ENCODE assay signal across 15 cellular contexts in the genomic region with DNA sequence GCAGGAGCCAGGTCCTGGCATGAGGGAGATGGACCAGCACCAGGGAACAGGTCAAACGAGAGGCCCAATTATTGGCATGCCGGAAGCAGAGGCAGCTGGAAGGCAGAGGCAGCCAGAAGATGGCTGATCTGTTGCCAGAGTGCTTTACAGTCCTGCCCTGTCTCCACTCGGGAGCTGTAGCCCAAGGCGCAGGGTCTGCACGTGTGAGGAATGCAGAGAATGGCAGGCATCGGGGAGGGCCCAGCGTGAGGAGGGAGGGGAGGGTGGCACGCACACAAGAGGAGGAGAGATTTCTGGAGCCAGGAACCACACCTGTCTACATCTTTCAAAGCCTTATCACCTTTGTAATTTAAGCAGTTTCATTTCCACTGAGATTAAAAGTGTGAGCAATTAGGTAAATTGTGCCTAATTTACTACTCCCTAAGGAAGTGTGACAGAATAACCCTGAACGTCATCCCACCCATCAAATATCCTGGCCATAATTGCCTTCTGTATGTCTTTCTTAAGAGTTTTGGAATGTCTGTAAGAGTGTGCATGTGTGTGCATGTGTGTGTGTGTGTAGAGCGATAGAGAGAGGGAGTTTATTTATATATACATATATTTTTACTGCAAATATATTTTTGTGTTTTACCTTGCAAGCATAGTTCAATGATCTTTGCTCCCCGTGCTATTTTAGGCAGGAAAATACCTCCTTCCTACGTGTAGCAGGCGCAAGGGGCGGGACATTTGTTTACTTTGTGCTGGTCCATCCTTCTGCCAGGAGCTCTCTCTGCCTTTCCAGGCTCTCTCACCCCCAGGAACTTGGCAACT.
DNase-seq lines count a peak whose midpoint lies in the region; ATAC-seq and TF ChIP-seq lines count a peak whose summit lies in the region.
"Had no signal": no experiment of that assay in that cellular context is flagged by ENCODE, and none has a peak within 500 bp of the region (broad histone marks: within the 10 kb centered on the region; RNA-seq: fewer than 3 reads in every experiment).

No MANE protein-coding gene starts in this region.

- CTCF ChIA-PET in CD4-positive, alpha-beta memory T cell (lab: Charles Lee; ENCODE audit: partially characterized antibody), result interaction anchor here (1.0 to 9.7 kb wide), 3 partner anchors 27 to 204 kb away, joined by 3 to 320 read pairs (median 4); no protein-coding TSS in a partner anchor

- H3K9me3 Mint-ChIP-seq in H9, result no peaks in the 10 kb centered on the region
- H3K9me3 Mint-ChIP-seq in CD4-positive, alpha-beta memory T cell, result peaks cover 0 to 2% (median 0%) of the 10 kb centered on the region in 8 donors

- H2BK12ac ChIP-seq in H9 (ENCODE audit: insufficient read length, low read depth, low read length), result no peak overlapping the region

- no peak overlapping the region for H3T11ph ChIP-seq in H9 (ENCODE audit: low read length)

- H2BK15ac ChIP-seq in H9 (ENCODE audit: low read depth, low read length), result no peak overlapping the region

- POLR2A ChIA-PET in CD4-positive, alpha-beta memory T cell (lab: Charles Lee; ENCODE audit: partially characterized antibody), result interaction anchor here (0.6 kb wide), 1 partner anchor 173 kb away, joined by 4 read pairs; no protein-coding TSS in a partner anchor

- 0 out of 4 replicates have a peak, but pooled peaks cover 0 to 10% of the 10 kb centered on the region in 2 experiments for H3K4me1 Mint-ChIP-seq in H9
- H3K4me1 Mint-ChIP-seq in CD4-positive, alpha-beta memory T cell, result no peaks in the 10 kb centered on the region

- DNase-seq in H9 (peak; percentile 41), left lobe of liver (ENCODE audit: low spot score) (peak; percentile 85), transverse colon (no peak)
- no peak for DNase-seq in effector memory CD4-positive, alpha-beta T cell
- DNase-seq in CD4-positive, alpha-beta memory T cell, result no peak
- DNase-seq in stimulated activated naive CD4-positive, alpha-beta T cell treated with Interleukin-2 at 50 U/mL for 16 hours (lab: John Stamatoyannopoulos, UW), result no peak
- DNase-seq: activated CD8-positive, alpha-beta memory T cell treated with anti-CD3 and anti-CD28 coated beads, Interleukin-2, amount 50 U/mL, for 4 hours; activated naive CD4-positive, alpha-beta T cell; Kasumi-1; NCI-H1105 treated with DMSO at 0.1 percent for 48 hours; SIG-M5; stimulated activated CD4-positive, alpha-beta T cell treated with anti-CD3 and anti-CD28 coated beads, Interleukin-4, amount 100 ng/mL, for 4 hours; T-helper 2 cell had no signal

- no peak overlapping the region for H3K27ac ChIP-seq in H9 (ENCODE audit: insufficient read length, low read depth, low read length)
- peak overlapping the region; percentile 63 for H3K27ac ChIP-seq in VCaP
- H3K27ac ChIP-seq in transverse colon, result peak overlapping the region in 3 of 4 donors; percentile 12 to 28 (median 28)
- H3K27ac ChIP-seq in effector memory CD4-positive, alpha-beta T cell (ENCODE audit: insufficient read depth, low read length, poor library complexity, severe bottlenecking), result no peak overlapping the region
- H3K27ac ChIP-seq in CD4-positive, alpha-beta memory T cell (ENCODE audit: low read depth, low read length), result no peak overlapping the region
- H3K27ac ChIP-seq: thoracic aorta had no signal

- H2AK5ac ChIP-seq in H9 (ENCODE audit: insufficient read length, low read length), result no peak overlapping the region

- H3K27ac Mint-ChIP-seq in H9, result peak overlapping the region in 1 of 3 experiments; percentile 33; a peak in 1 of 7 replicates
- no peak overlapping the region for H3K27ac Mint-ChIP-seq in CD4-positive, alpha-beta memory T cell

- H3K9ac ChIP-seq in H9 (ENCODE audit: extremely low read depth, insufficient read length, low read length), result no peak overlapping the region

- no peak overlapping the region; the same call in 1 of the 2 replicates for H3K14ac ChIP-seq in H9 (ENCODE audit: insufficient read depth, low read length)

- H2BK20ac ChIP-seq in H9 (ENCODE audit: low read depth, low read length, poor library complexity, severe bottlenecking), result no peak overlapping the region

- in situ Hi-C loops in transverse colon (cut with MboI; ENCODE audit: low pct_ligation_motif_present in 1 of 4, low pct_unique_long_range_greater_than_20kb in 1 of 4, low sequenced_read_pairs in 3 of 4), result loop anchor here in 1 of 4 donors (10.0 kb wide), 1 partner anchor 209 kb away; no protein-coding TSS in a partner anchor

- no peaks in the 10 kb centered on the region for H3K79me1 ChIP-seq in H9 (ENCODE audit: insufficient read depth, low read depth, low read length, poor library complexity, severe bottlenecking)

- H4K8ac ChIP-seq in H9 (replicated peaks; ENCODE audit: insufficient read length, low read depth, low read length), result no peak overlapping the region

- peak; percentile 63 for ATAC-seq in left lobe of liver

- no peaks in the 10 kb centered on the region for H3K79me2 ChIP-seq in H9 (ENCODE audit: insufficient read depth, low read length)

- H3K4me1 ChIP-seq in H9 (ENCODE audit: insufficient read depth, low read length) (no peaks in the 10 kb centered on the region), transverse colon (peaks cover 5 to 18% (median 9%) of the 10 kb centered on the region in 4 donors)
- H3K4me1 ChIP-seq in effector memory CD4-positive, alpha-beta T cell (ENCODE audit: control insufficient read depth, insufficient read depth, low read length, poor library complexity, severe bottlenecking), result no peaks in the 10 kb centered on the region
- no peaks in the 10 kb centered on the region for H3K4me1 ChIP-seq in CD4-positive, alpha-beta memory T cell (ENCODE audit: insufficient read depth, low read length)

- H3K23me2 ChIP-seq in H9 (ENCODE audit: insufficient read length, low read depth, low read length, poor library complexity, severe bottlenecking), result no peaks in the 10 kb centered on the region

- H3K36me3 Mint-ChIP-seq in H9 (ENCODE audit: insufficient read depth in 1 of 3, low read depth in 3 of 3), result no peaks in the 10 kb centered on the region
- no peaks in the 10 kb centered on the region for H3K36me3 Mint-ChIP-seq in CD4-positive, alpha-beta memory T cell

- no peak overlapping the region for H2BK120ac ChIP-seq in H9 (ENCODE audit: low read depth, low read length, poor library complexity, severe bottlenecking)

- H3K4me2 ChIP-seq in H9 (ENCODE audit: insufficient read depth, insufficient read length, low read length), result no peak overlapping the region

- no peak overlapping the region for H2BK5ac ChIP-seq in H9 (ENCODE audit: insufficient read length, low read length)

- H3K27me3 ChIP-seq in H9 (ENCODE audit: insufficient read depth, low read length), result peaks cover 2% of the 10 kb centered on the region; the same call in 1 of the 2 replicates
- H3K27me3 ChIP-seq in transverse colon, result no peaks in the 10 kb centered on the region
- no peaks in the 10 kb centered on the region for H3K27me3 ChIP-seq in effector memory CD4-positive, alpha-beta T cell (replicated peaks; ENCODE audit: control insufficient read depth, insufficient read depth, low read length, poor library complexity, severe bottlenecking)
- no peaks in the 10 kb centered on the region for H3K27me3 ChIP-seq in CD4-positive, alpha-beta memory T cell (ENCODE audit: insufficient read depth, low read length)

- TF ChIP-seq CTCF in H9 (conservative IDR thresholded peaks at IDR 0.05), result no peak
- no peak for TF ChIP-seq CTCF in VCaP (conservative IDR thresholded peaks at IDR 0.05)
- no peak for TF ChIP-seq CTCF in transverse colon (IDR thresholded peaks at IDR 0.05)

- H2AFZ ChIP-seq in H9 (ENCODE audit: low read length), result no peak overlapping the region

- intact Hi-C loops in transverse colon (cut with DNase I; ENCODE audit: low total_unique reads), result no loop called here
- intact Hi-C loops in CD4-positive, alpha-beta memory T cell (cut with micrococcal nuclease), result no loop called here

- no peak overlapping the region for H3K56ac ChIP-seq in H9 (ENCODE audit: insufficient read length, low read depth, low read length)

- no peaks in the 10 kb centered on the region for H4K20me1 ChIP-seq in H9 (ENCODE audit: control insufficient read depth, insufficient read depth, insufficient read length)

- TF ChIP-seq EP300 in transverse colon (IDR thresholded peaks at IDR 0.05; ENCODE audit: low read depth), result no peak

- peaks cover 26% of the 10 kb centered on the region for H3K27me3 Mint-ChIP-seq in H9 (ENCODE audit: low read depth)
- H3K27me3 Mint-ChIP-seq in CD4-positive, alpha-beta memory T cell, result peaks cover 12 to 21% of the 10 kb centered on the region in 2 donors

- TF ChIP-seq POLR2A in transverse colon (IDR thresholded peaks at IDR 0.05), result no peak

- no peaks in the 10 kb centered on the region for H3K9me3 ChIP-seq in H9 (ENCODE audit: control insufficient read depth, low read depth, low read length)
- no peaks in the 10 kb centered on the region for H3K9me3 ChIP-seq in transverse colon
- no peaks in the 10 kb centered on the region for H3K9me3 ChIP-seq in effector memory CD4-positive, alpha-beta T cell (ENCODE audit: control insufficient read depth, low read length)
- no peaks in the 10 kb centered on the region for H3K9me3 ChIP-seq in CD4-positive, alpha-beta memory T cell (ENCODE audit: control insufficient read depth in 1 of 2, low read length in 2 of 2)
- H3K9me3 ChIP-seq: thoracic aorta had no signal

- no peak overlapping the region for H3K18ac ChIP-seq in H9 (ENCODE audit: insufficient read length, low read depth, low read length)

- no peak overlapping the region for H4K5ac ChIP-seq in H9 (ENCODE audit: insufficient read length, low read depth, low read length)

- WGBS in H9 (ENCODE audit: extremely low coverage, insufficient read length, low lambda C conversion rate), result no CpG with 5 or more reads among the region's 14 CpGs
- WGBS in transverse colon (ENCODE audit: low coverage in 1 of 2), 2 donors, result 24 to 46% methylated on average over 8 to 14 of the region's 14 CpGs

- no peak overlapping the region for H3K23ac ChIP-seq in H9 (ENCODE audit: insufficient read length, low read depth, low read length)

- H3K4me3 Mint-ChIP-seq in H9, result no peak overlapping the region
- H3K4me3 Mint-ChIP-seq in CD4-positive, alpha-beta memory T cell, result no peak overlapping the region

- H3K36me3 ChIP-seq in transverse colon, result no peaks in the 10 kb centered on the region
- no peaks in the 10 kb centered on the region for H3K36me3 ChIP-seq in effector memory CD4-positive, alpha-beta T cell (ENCODE audit: control insufficient read depth, insufficient read depth, low read length)
- no peaks in the 10 kb centered on the region for H3K36me3 ChIP-seq in CD4-positive, alpha-beta memory T cell (ENCODE audit: insufficient read depth, low read length)
- H3K36me3 ChIP-seq: thoracic aorta had no signal

- H4K91ac ChIP-seq in H9 (ENCODE audit: insufficient read length, low read depth, low read length), result no peak overlapping the region

- H3K4me3 ChIP-seq in transverse colon, result no peak overlapping the region
- H3K4me3 ChIP-seq in effector memory CD4-positive, alpha-beta T cell (ENCODE audit: insufficient read depth, low read depth, low read length, poor library complexity, severe bottlenecking), result no peak overlapping the region
- no peak overlapping the region for H3K4me3 ChIP-seq in CD4-positive, alpha-beta memory T cell (ENCODE audit: low read length in 2 of 2)
- H3K4me3 ChIP-seq: thoracic aorta had no signal

- H3K4ac ChIP-seq in H9 (ENCODE audit: low read depth, low read length), result no peak overlapping the region

Comparison
In these comparisons a context has a peak if more than half of its experiments do, and no peak if none do; other contexts are left out.
1. DNase-seq: peak in H9 (single experiment) and left lobe of liver (single experiment); none in transverse colon (single experiment), effector memory CD4-positive, alpha-beta T cell (0 of 3), CD4-positive, alpha-beta memory T cell (0 of 5) and stimulated activated naive CD4-positive, alpha-beta T cell treated with Interleukin-2 at 50 U/mL for 16 hours (single experiment).
2. H3K27ac ChIP-seq: peak in VCaP (single experiment) and transverse colon (3 of 4); none in H9 (single experiment), effector memory CD4-positive, alpha-beta T cell (single experiment) and CD4-positive, alpha-beta memory T cell (single experiment).